In the genomic region with DNA sequence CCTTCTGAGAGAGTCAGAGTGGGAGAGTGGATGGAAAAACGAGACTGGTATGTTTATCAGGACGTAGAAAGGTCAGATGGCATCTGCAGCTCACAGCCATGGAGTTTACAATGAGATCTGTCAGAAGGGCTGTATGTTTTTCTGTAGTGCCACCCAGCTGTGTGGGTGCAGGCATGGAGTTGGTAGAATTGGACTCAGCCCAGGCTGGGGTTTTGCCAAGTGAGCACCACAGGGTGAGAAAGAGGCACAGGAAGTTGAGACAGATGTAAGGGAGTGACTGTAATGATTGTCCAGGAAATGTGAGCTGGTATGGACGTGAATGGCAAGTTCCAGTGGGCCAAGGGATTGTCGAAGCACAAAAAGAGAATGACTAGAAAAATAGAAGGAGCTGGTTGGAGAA, we compare ENCODE assay signal across 9 cellular contexts. TPM values are rescaled to one million over a fixed set of nuclear protein-coding genes. Genes with fewer than 3 reads are reported as not detected.
DNase-seq lines count a peak whose midpoint lies in the region; ATAC-seq and TF ChIP-seq lines count a peak whose summit lies in the region.
"Had no signal": no experiment of that assay in that cellular context is flagged by ENCODE, and none has a peak within 500 bp of the region (broad histone marks: within the 10 kb centered on the region; RNA-seq: fewer than 3 reads in every experiment).

No MANE protein-coding gene starts in this region.

- no peak overlapping the region for H3K4me3 ChIP-seq in A673 (ENCODE audit: low read depth, low read length, poor library complexity, severe bottlenecking)
- H3K4me3 ChIP-seq in Karpas-422 (ENCODE audit: low read length) = no peak overlapping the region

- H3K36me3 Mint-ChIP-seq in stimulated activated effector memory CD8-positive, alpha-beta T cell treated with anti-CD3 and anti-CD28 coated beads, Interleukin-12 subunit alpha, Interleukin-12 subunit beta, amount 100 ng/mL, for 72 hours = no peaks in the 10 kb centered on the region

- H3K4me2 ChIP-seq in Karpas-422 (ENCODE audit: low read depth, low read length, poor library complexity, severe bottlenecking) = no peak overlapping the region

- POLR2A ChIA-PET in A673 (lab: Charles Lee; ENCODE audit: low non-redundant PET) = no interaction called here

- TF ChIP-seq POLR2A in erythroblast (IDR thresholded peaks at IDR 0.05; ENCODE audit: low read length) = no peak

- peaks cover 61% of the 10 kb centered on the region for H3K4me1 Mint-ChIP-seq in stimulated activated effector memory CD8-positive, alpha-beta T cell treated with anti-CD3 and anti-CD28 coated beads, Interleukin-12 subunit alpha, Interleukin-12 subunit beta, amount 100 ng/mL, for 72 hours

- H3K9me3 ChIP-seq in A673 (ENCODE audit: low read depth, low read length, poor library complexity, severe bottlenecking) = no peaks in the 10 kb centered on the region
- no peaks in the 10 kb centered on the region for H3K9me3 ChIP-seq in Karpas-422 (ENCODE audit: low read length)

- no peak overlapping the region for H3K9ac ChIP-seq in Karpas-422 (ENCODE audit: low read length)

- peak; percentile 64 for TF ChIP-seq CTCF in A673 (conservative IDR thresholded peaks at IDR 0.05; ENCODE audit: low read depth, low read length)

- no peaks in the 10 kb centered on the region for H3K9me2 ChIP-seq in Karpas-422 (replicated peaks; ENCODE audit: insufficient read depth, low read length)

- DNase-seq in A673 (ENCODE audit: low spot score) = peak; percentile 86
- DNase-seq in Kasumi-1 (lab: John Stamatoyannopoulos, UW) = peak; percentile 79 to 87
- peak; percentile 50 for DNase-seq in activated T-cell treated with anti-CD3 and anti-CD28 coated beads for 1 hour (ENCODE audit: low read depth)
- peak; percentile 77 for DNase-seq in Right ventricle myocardium superior
- peak in 1 of 2 donors; percentile 70 for DNase-seq in stimulated activated effector memory CD8-positive, alpha-beta T cell treated with anti-CD3 and anti-CD28 coated beads, Interleukin-12 subunit alpha, Interleukin-12 subunit beta, amount 100 ng/mL, for 72 hours (ENCODE audit: low spot score in 2 of 2)
- DNase-seq in erythroblast (lab: John Stamatoyannopoulos, UW) = no peak
- DNase-seq in Karpas-422 = no peak
- no peak for DNase-seq in NCI-H2171 treated with DMSO at 0.1 percent for 48 hours (lab: John Stamatoyannopoulos, UW)

- ATAC-seq in Right ventricle myocardium superior (ENCODE audit: poor library complexity) = peak; percentile 69
- ATAC-seq in stimulated activated effector memory CD8-positive, alpha-beta T cell treated with anti-CD3 and anti-CD28 coated beads, Interleukin-12 subunit alpha, Interleukin-12 subunit beta, amount 100 ng/mL, for 72 hours = peak; percentile 79

- CTCF ChIA-PET in A673 (lab: Charles Lee) = interaction anchor here (0.7 kb wide), 1 partner anchor 8 kb away, joined by 7 read pairs; no protein-coding TSS in a partner anchor

- no peak overlapping the region for H2AFZ ChIP-seq in Karpas-422 (ENCODE audit: low read length)

- peaks cover 7% of the 10 kb centered on the region for H3K4me1 ChIP-seq in A673 (ENCODE audit: insufficient read depth, low read length, poor library complexity, severe bottlenecking)
- peaks cover 14% of the 10 kb centered on the region for H3K4me1 ChIP-seq in Karpas-422 (ENCODE audit: low read length)

- H3K27ac Mint-ChIP-seq in stimulated activated effector memory CD8-positive, alpha-beta T cell treated with anti-CD3 and anti-CD28 coated beads, Interleukin-12 subunit alpha, Interleukin-12 subunit beta, amount 100 ng/mL, for 72 hours = peak overlapping the region; percentile 80
- H3K27ac Mint-ChIP-seq: T-helper 1 cell treated with Interleukin-12 subunit alpha and Interleukin-12 subunit beta and Interleukin-4 antibody, amounts not matched to agents 30 μg/mL and 1 μg/mL, for 36 hours had no signal

- H3K4me3 Mint-ChIP-seq in stimulated activated effector memory CD8-positive, alpha-beta T cell treated with anti-CD3 and anti-CD28 coated beads, Interleukin-12 subunit alpha, Interleukin-12 subunit beta, amount 100 ng/mL, for 72 hours = peak overlapping the region; percentile 18
- H3K4me3 Mint-ChIP-seq: T-helper 1 cell treated with Interleukin-12 subunit alpha and Interleukin-12 subunit beta and Interleukin-4 antibody, amounts not matched to agents 30 μg/mL and 1 μg/mL, for 36 hours had no signal

- no peaks in the 10 kb centered on the region for H3K9me3 Mint-ChIP-seq in stimulated activated effector memory CD8-positive, alpha-beta T cell treated with anti-CD3 and anti-CD28 coated beads, Interleukin-12 subunit alpha, Interleukin-12 subunit beta, amount 100 ng/mL, for 72 hours
- H3K9me3 Mint-ChIP-seq: T-helper 1 cell treated with Interleukin-12 subunit alpha and Interleukin-12 subunit beta and Interleukin-4 antibody, amounts not matched to agents 30 μg/mL and 1 μg/mL, for 36 hours had no signal

- H3K27me3 ChIP-seq in A673 (replicated peaks; ENCODE audit: insufficient read depth, low read depth, low read length, poor library complexity) = no peaks in the 10 kb centered on the region
- no peaks in the 10 kb centered on the region for H3K27me3 ChIP-seq in Karpas-422 (ENCODE audit: low read length)

- intact Hi-C loops in A673 (cut with micrococcal nuclease; ENCODE audit: unreplicated experiment) (no loop called here), Right ventricle myocardium superior (cut with DNase I) (no loop called here)

- H3K79me2 ChIP-seq in Karpas-422 (ENCODE audit: low read length) = no peaks in the 10 kb centered on the region

- no peak overlapping the region for H3K27ac ChIP-seq in A673 (ENCODE audit: low read depth, low read length, poor library complexity, severe bottlenecking)
- no peak overlapping the region for H3K27ac ChIP-seq in Karpas-422 (ENCODE audit: low read length)

- BruUV-seq in A673 (replicated peaks; lab: Mats Ljungman, UMichigan) = no TSS peak

- H4K20me1 ChIP-seq in Karpas-422 (ENCODE audit: insufficient read depth, low read depth, low read length) = no peaks in the 10 kb centered on the region

- no peaks in the 10 kb centered on the region for H3K36me3 ChIP-seq in A673 (ENCODE audit: insufficient read depth, low read length, poor library complexity, severe bottlenecking)
- no peaks in the 10 kb centered on the region for H3K36me3 ChIP-seq in Karpas-422 (ENCODE audit: insufficient read depth, low read length)

RNA-seq across cellular contexts. Expression of gene ZYX, which starts 9.1 kb away (rescaled TPM):
- total RNA-seq in A673 (2021) = 130 and 132 TPM in 2 replicates
- total RNA-seq in Right ventricle myocardium superior = 69.8 TPM
- total RNA-seq in Karpas-422 (2014; rRNA removed; shearing (Covaris generic); ENCODE audit: low replicate concordance) = 9.2 and 12.0 TPM in 2 replicates

RNA-seq across cellular contexts. Expression of gene FAM131B, which starts 9.6 kb away (rescaled TPM):
- total RNA-seq in A673 (2021) (1.8 and 1.9 TPM in 2 replicates), Right ventricle myocardium superior (0.59 TPM)
- 0.11 TPM in 1 of 2 replicates, not detected in the other for total RNA-seq in Karpas-422 (2014; rRNA removed; shearing (Covaris generic); ENCODE audit: low replicate concordance)

RNA-seq across cellular contexts. Expression of gene EPHA1, which starts 36.6 kb away (rescaled TPM):
- total RNA-seq in A673 (2021) = 1.2 and 1.7 TPM in 2 replicates
- 0.08 TPM for total RNA-seq in Right ventricle myocardium superior
- not detected in 2 replicates for total RNA-seq in Karpas-422 (2014; rRNA removed; shearing (Covaris generic); ENCODE audit: low replicate concordance)

RNA-seq across cellular contexts. Expression of gene CLCN1, which starts 56.2 kb away (rescaled TPM):
- total RNA-seq in A673 (2021) (not detected in 2 replicates), Right ventricle myocardium superior (0.08 TPM)
- not detected in 2 replicates for total RNA-seq in Karpas-422 (2014; rRNA removed; shearing (Covaris generic); ENCODE audit: low replicate concordance)

Comparison
In these comparisons a context has a peak if more than half of its experiments do, and no peak if none do; other contexts are left out.
1. DNase-seq: peak in A673 (single experiment), Kasumi-1 (2 of 2), activated T-cell treated with anti-CD3 and anti-CD28 coated beads for 1 hour (single experiment) and Right ventricle myocardium superior (single experiment); none in erythroblast (0 of 2), Karpas-422 (single experiment) and NCI-H2171 treated with DMSO at 0.1 percent for 48 hours (single experiment).